ENCODE assay signal across 8 cellular contexts in genomic region chr17:3723556-3724372, GRCh38. TPM values are rescaled to one million over a fixed set of nuclear protein-coding genes. Genes with fewer than 3 reads are reported as not detected.
A peak's percentile ranks its signal among the peaks of the same experiment; 100 is the strongest.
DNase-seq lines count a peak whose midpoint lies in the region; ATAC-seq and TF ChIP-seq lines count a peak whose summit lies in the region.

Gene HASPIN (plus strand): TSS chr17:3723903. CDS start chr17:3723936, 33 bp downstream.

- peak within 1 kb of the TSS; percentile 98 for H3K4me3 Mint-ChIP-seq in activated T-helper 17 cell treated with anti-CD3 and anti-CD28 coated beads, Interleukin-2, amount 50 U/mL, for 72 hours
- peak within 1 kb of the TSS; percentile 98 for H3K4me3 Mint-ChIP-seq in natural killer cell treated with Interleukin-12 subunit alpha and Interleukin-12 subunit beta and Interleukin-15 and Interleukin-18, amount 100 ng/mL, for 72 hours

- H3K27ac ChIP-seq in DOHH2 (ENCODE audit: low read depth, low read length) (peak within 1 kb of the TSS; percentile 54), Karpas-422 (ENCODE audit: low read length) (peak within 1 kb of the TSS; percentile 86)

- H3K9me3 Mint-ChIP-seq in activated T-helper 17 cell treated with anti-CD3 and anti-CD28 coated beads, Interleukin-2, amount 50 U/mL, for 72 hours: no peaks in the 10 kb centered on the region
- H3K9me3 Mint-ChIP-seq in natural killer cell treated with Interleukin-12 subunit alpha and Interleukin-12 subunit beta and Interleukin-15 and Interleukin-18, amount 100 ng/mL, for 72 hours: no peaks in the 10 kb centered on the region

- H3F3A ChIP-seq in DOHH2 (ENCODE audit: control insufficient read depth, insufficient read depth): 0 out of 2 replicates have a peak, but pooled peaks cover 2% of the 10 kb centered on the region

- H3K27me3 Mint-ChIP-seq in activated T-helper 17 cell treated with anti-CD3 and anti-CD28 coated beads, Interleukin-2, amount 50 U/mL, for 72 hours: no peaks in the 10 kb centered on the region
- no peaks in the 10 kb centered on the region for H3K27me3 Mint-ChIP-seq in natural killer cell treated with Interleukin-12 subunit alpha and Interleukin-12 subunit beta and Interleukin-15 and Interleukin-18, amount 100 ng/mL, for 72 hours

- H3K9me2 ChIP-seq in DOHH2 (replicated peaks; ENCODE audit: control insufficient read depth, low read length) (no peaks in the 10 kb centered on the region), Karpas-422 (replicated peaks; ENCODE audit: insufficient read depth, low read length) (no peaks in the 10 kb centered on the region)

- TF ChIP-seq CTCF in DOHH2 (IDR thresholded peaks at IDR 0.05; ENCODE audit: low read depth, low read length, poor library complexity, severe bottlenecking) (no peak), fibroblast of mammary gland (conservative IDR thresholded peaks at IDR 0.05; ENCODE audit: control insufficient read depth, insufficient read depth, low read depth, low read length) (peak; percentile 22)

- peaks cover 67% of the 10 kb centered on the region for H3K36me3 Mint-ChIP-seq in activated T-helper 17 cell treated with anti-CD3 and anti-CD28 coated beads, Interleukin-2, amount 50 U/mL, for 72 hours (ENCODE audit: low read depth)
- H3K36me3 Mint-ChIP-seq in natural killer cell treated with Interleukin-12 subunit alpha and Interleukin-12 subunit beta and Interleukin-15 and Interleukin-18, amount 100 ng/mL, for 72 hours: peaks cover 50% of the 10 kb centered on the region

- DNase-seq in Karpas-422 (peak; percentile 98), RPMI7951 (ENCODE audit: low read depth) (peak; percentile 82), fibroblast of mammary gland (ENCODE audit: low read depth) (peak; percentile 86)
- DNase-seq in natural killer cell treated with Interleukin-12 subunit alpha and Interleukin-12 subunit beta and Interleukin-15 and Interleukin-18, amount 100 ng/mL, for 72 hours (ENCODE audit: low spot score): peak; percentile 95
- peak; percentile 96 for DNase-seq in stimulated activated naive CD8-positive, alpha-beta T cell treated with anti-CD3 and anti-CD28 coated beads, Interleukin-15, Interleukin-2, amounts not matched to agents 100 U/mL and 50 U/mL, for 24 hours

- H3K4me3 ChIP-seq in DOHH2 (ENCODE audit: low read length) (peak within 1 kb of the TSS; percentile 80), Karpas-422 (ENCODE audit: low read length) (peak within 1 kb of the TSS; percentile 97), fibroblast of mammary gland (ENCODE audit: control insufficient read depth, low read depth, low read length) (peak within 1 kb of the TSS; percentile 89)

- H3K27me3 ChIP-seq in DOHH2 (ENCODE audit: control insufficient read depth, low read length) (no peaks in the 10 kb centered on the region), Karpas-422 (ENCODE audit: low read length) (no peaks in the 10 kb centered on the region)

- H2AFZ ChIP-seq in Karpas-422 (ENCODE audit: low read length): peak within 1 kb of the TSS; percentile 73; the same call in 1 of the 2 replicates

- H3K9me3 ChIP-seq in DOHH2 (ENCODE audit: control insufficient read depth, insufficient read depth, low read length): no peaks in the 10 kb centered on the region
- H3K9me3 ChIP-seq in Karpas-422 (ENCODE audit: low read length): no peaks in the 10 kb centered on the region

- ATAC-seq in GM21825 (IDR thresholded peaks at IDR 0.05; ENCODE audit: unreplicated experiment): peak; percentile 79
- ATAC-seq in activated T-helper 17 cell treated with anti-CD3 and anti-CD28 coated beads, Interleukin-2, amount 50 U/mL, for 72 hours (replicated peaks): peak; percentile 91
- peak; percentile 93 to 95 for ATAC-seq in natural killer cell treated with Interleukin-12 subunit alpha and Interleukin-12 subunit beta and Interleukin-15 and Interleukin-18, amount 100 ng/mL, for 72 hours
- ATAC-seq in stimulated activated naive CD8-positive, alpha-beta T cell treated with anti-CD3 and anti-CD28 coated beads, Interleukin-15, Interleukin-2, amounts not matched to agents 100 U/mL and 50 U/mL, for 24 hours: peak; percentile 90

- peaks cover 26% of the 10 kb centered on the region for H4K20me1 ChIP-seq in DOHH2 (ENCODE audit: control insufficient read depth, insufficient read depth, low read depth, low read length)
- H4K20me1 ChIP-seq in Karpas-422 (ENCODE audit: insufficient read depth, low read depth, low read length): peaks cover 20% of the 10 kb centered on the region

- peak within 1 kb of the TSS; percentile 94 for H3K27ac Mint-ChIP-seq in activated T-helper 17 cell treated with anti-CD3 and anti-CD28 coated beads, Interleukin-2, amount 50 U/mL, for 72 hours
- H3K27ac Mint-ChIP-seq in natural killer cell treated with Interleukin-12 subunit alpha and Interleukin-12 subunit beta and Interleukin-15 and Interleukin-18, amount 100 ng/mL, for 72 hours: peak within 1 kb of the TSS; percentile 80 to 90

- H3K9ac ChIP-seq in Karpas-422 (ENCODE audit: low read length): peak within 1 kb of the TSS; percentile 97

- H3K79me2 ChIP-seq in DOHH2 (ENCODE audit: control insufficient read depth, low read length): peaks cover 83% of the 10 kb centered on the region
- peaks cover 45% of the 10 kb centered on the region for H3K79me2 ChIP-seq in Karpas-422 (ENCODE audit: low read length)

- H3K4me1 Mint-ChIP-seq in activated T-helper 17 cell treated with anti-CD3 and anti-CD28 coated beads, Interleukin-2, amount 50 U/mL, for 72 hours: peaks cover 27% of the 10 kb centered on the region
- H3K4me1 Mint-ChIP-seq in natural killer cell treated with Interleukin-12 subunit alpha and Interleukin-12 subunit beta and Interleukin-15 and Interleukin-18, amount 100 ng/mL, for 72 hours (ENCODE audit: low read depth in 2 of 2): peaks cover 45 to 55% of the 10 kb centered on the region in 2 donors

- peak within 1 kb of the TSS; percentile 93 for H3K4me2 ChIP-seq in DOHH2 (ENCODE audit: low read length)
- H3K4me2 ChIP-seq in Karpas-422 (ENCODE audit: low read depth, low read length, poor library complexity, severe bottlenecking): peak within 1 kb of the TSS; percentile 94

- H3K36me3 ChIP-seq in DOHH2 (ENCODE audit: control insufficient read depth, low read length): peaks cover 74% of the 10 kb centered on the region
- H3K36me3 ChIP-seq in Karpas-422 (ENCODE audit: insufficient read depth, low read length): peaks cover 18% of the 10 kb centered on the region

- H3K4me1 ChIP-seq in DOHH2 (ENCODE audit: control insufficient read depth, low read length): peaks cover 63% of the 10 kb centered on the region
- H3K4me1 ChIP-seq in Karpas-422 (ENCODE audit: low read length): peaks cover 40% of the 10 kb centered on the region

RNA-seq across cellular contexts. Expression of gene HASPIN, which starts in this region (rescaled TPM):
- total RNA-seq in Karpas-422 (2014; rRNA removed; shearing (Covaris generic); ENCODE audit: low replicate concordance): 17.5 and 20.3 TPM in 2 replicates
- total RNA-seq in RPMI7951 (2014; rRNA removed; shearing (Covaris generic)): 11.7 and 14.2 TPM in 2 replicates
- total RNA-seq in activated T-helper 17 cell treated with anti-CD3 and anti-CD28 coated beads, Interleukin-2, amount 50 U/mL, for 72 hours: 10 to 100 TPM; 12.4 to 21.5 TPM
- total RNA-seq in natural killer cell treated with Interleukin-12 subunit alpha and Interleukin-12 subunit beta and Interleukin-15 and Interleukin-18, amount 100 ng/mL, for 72 hours: 10 to 100 TPM; 44.2 to 64.6 TPM

Comparison
In these comparisons a context has a peak if more than half of its experiments do, and no peak if none do; other contexts are left out.
1. Peak in every context shown above with its lines: DNase-seq, ATAC-seq, H3K4me3 ChIP-seq and H3K27ac ChIP-seq.